Comparison of ENCODE assay signal across 12 cellular contexts in the genomic region with DNA sequence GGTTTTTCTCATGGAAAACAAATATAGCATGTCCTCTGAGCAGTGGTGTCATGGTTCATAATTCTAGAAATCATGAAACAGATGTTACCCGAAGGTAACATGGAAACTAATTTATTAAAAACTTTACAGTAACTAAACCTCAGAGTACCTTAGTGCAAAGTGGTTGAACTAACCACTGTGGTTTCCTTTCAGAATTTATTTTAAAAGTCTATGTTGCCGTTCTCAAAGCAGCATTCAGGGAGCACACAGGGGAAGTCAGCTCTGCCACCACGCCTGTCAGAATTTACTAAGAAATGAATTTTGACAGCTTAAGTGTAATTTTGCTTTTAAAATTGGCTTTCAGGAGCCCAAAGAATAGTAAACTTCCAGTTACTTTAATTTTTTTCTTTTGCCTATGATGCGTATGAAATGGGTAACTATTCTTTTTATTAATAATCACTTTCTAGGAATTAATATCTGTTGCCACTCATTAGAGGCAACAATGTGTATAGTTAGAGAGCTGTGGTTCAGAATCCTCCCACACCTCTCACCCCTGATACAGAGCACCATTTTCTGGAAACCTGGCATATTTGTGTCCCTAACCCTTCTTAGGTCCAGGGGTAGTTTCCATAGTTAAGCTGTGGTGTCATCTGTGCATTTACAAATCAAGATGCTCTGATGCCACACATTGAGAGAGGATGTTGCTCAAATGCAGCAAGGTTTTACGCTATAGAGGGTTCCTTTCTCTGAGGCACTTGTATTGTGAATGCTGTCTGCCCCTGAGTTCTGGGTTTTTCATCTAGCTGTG.
DNase-seq lines count a peak whose midpoint lies in the region; ATAC-seq and TF ChIP-seq lines count a peak whose summit lies in the region.
"Had no signal": no experiment of that assay in that cellular context is flagged by ENCODE, and none has a peak within 500 bp of the region (broad histone marks: within the 10 kb centered on the region; RNA-seq: fewer than 3 reads in every experiment).

No MANE protein-coding gene starts in this region.

- H3K27me3 Mint-ChIP-seq in activated T-cell treated with anti-CD3 and anti-CD28 coated beads, Interleukin-2, amount 50 U/mL, for 4 hours (ENCODE audit: low read depth): no peaks in the 10 kb centered on the region
- H3K27me3 Mint-ChIP-seq in stimulated activated naive B cell treated with anti-CD40 and anti-IgM and Interleukin-4, amounts not matched to agents 10 μg/mL and 1 μg/mL and 100 μg/mL, for 72 hours: no peaks in the 10 kb centered on the region
- H3K27me3 Mint-ChIP-seq in WTC11 (ENCODE audit: low read depth): no peaks in the 10 kb centered on the region
- H3K27me3 Mint-ChIP-seq: brain had no signal

- POLR2A ChIA-PET in WTC11 (lab: Charles Lee): no interaction called here

- peak overlapping the region; percentile 10 for H3K27ac Mint-ChIP-seq in stimulated activated naive B cell treated with anti-CD40 and anti-IgM and Interleukin-4, amounts not matched to agents 10 μg/mL and 1 μg/mL and 100 μg/mL, for 72 hours
- H3K27ac Mint-ChIP-seq in WTC11: no peak overlapping the region

- H3K9me3 Mint-ChIP-seq in activated T-cell treated with anti-CD3 and anti-CD28 coated beads, Interleukin-2, amount 50 U/mL, for 4 hours: peaks cover 8% of the 10 kb centered on the region
- peaks cover 4 to 6% of the 10 kb centered on the region in 2 donors for H3K9me3 Mint-ChIP-seq in stimulated activated naive B cell treated with anti-CD40 and anti-IgM and Interleukin-4, amounts not matched to agents 10 μg/mL and 1 μg/mL and 100 μg/mL, for 72 hours
- H3K9me3 Mint-ChIP-seq in WTC11: peaks cover 6% of the 10 kb centered on the region

- peaks cover 11% of the 10 kb centered on the region for H3K4me1 Mint-ChIP-seq in activated T-cell treated with anti-CD3 and anti-CD28 coated beads, Interleukin-2, amount 50 U/mL, for 4 hours (ENCODE audit: low read depth)
- H3K4me1 Mint-ChIP-seq in stimulated activated naive B cell treated with anti-CD40 and anti-IgM and Interleukin-4, amounts not matched to agents 10 μg/mL and 1 μg/mL and 100 μg/mL, for 72 hours: peaks cover 8 to 17% of the 10 kb centered on the region in 2 donors
- no peaks in the 10 kb centered on the region for H3K4me1 Mint-ChIP-seq in WTC11
- H3K4me1 Mint-ChIP-seq: brain had no signal

- DNase-seq in activated T-cell treated with anti-CD3 and anti-CD28 coated beads, Interleukin-2, amount 50 U/mL, for 4 hours: no peak
- DNase-seq in activated T-cell treated with anti-CD3 and anti-CD28 coated beads for 4 hours (no peak), WTC11 (ENCODE audit: low spot score) (no peak), dermis blood vessel endothelial cell (no peak), NCI-H1436 treated with DMSO at 0.1 percent for 48 hours (lab: John Stamatoyannopoulos, UW) (no peak)
- peak; percentile 18 for DNase-seq in stimulated activated naive B cell treated with anti-CD40 and anti-IgM and Interleukin-4, amounts not matched to agents 10 μg/mL and 1 μg/mL and 100 μg/mL, for 72 hours
- DNase-seq: ACHN, glutamatergic neuron, NCI-H1694 had no signal

- H3K36me3 Mint-ChIP-seq in activated T-cell treated with anti-CD3 and anti-CD28 coated beads, Interleukin-2, amount 50 U/mL, for 4 hours (ENCODE audit: insufficient read depth): peaks cover 57% of the 10 kb centered on the region
- H3K36me3 Mint-ChIP-seq in stimulated activated naive B cell treated with anti-CD40 and anti-IgM and Interleukin-4, amounts not matched to agents 10 μg/mL and 1 μg/mL and 100 μg/mL, for 72 hours: peaks cover 51 to 66% of the 10 kb centered on the region in 2 donors
- peaks cover 27% of the 10 kb centered on the region for H3K36me3 Mint-ChIP-seq in WTC11

- CTCF ChIA-PET in WTC11 (lab: Charles Lee): no interaction called here

- ATAC-seq in activated T-cell treated with anti-CD3 and anti-CD28 coated beads, Interleukin-2, amount 50 U/mL, for 4 hours: peak; percentile 48 to 74
- ATAC-seq in HG02588 (IDR thresholded peaks at IDR 0.05; ENCODE audit: unreplicated experiment): peak; percentile 82
- peak; percentile 86 for ATAC-seq in HG03558 (IDR thresholded peaks at IDR 0.05; ENCODE audit: extremely low read depth, unreplicated experiment)
- ATAC-seq in stimulated activated naive B cell treated with anti-CD40 and anti-IgM and Interleukin-4, amounts not matched to agents 10 μg/mL and 1 μg/mL and 100 μg/mL, for 72 hours (replicated peaks): peak; percentile 85 to 87
- ATAC-seq in WTC11: no peak

- no peak for TF ChIP-seq CTCF in WTC11 (IDR thresholded peaks at IDR 0.05)

- no peak overlapping the region for H3K4me3 Mint-ChIP-seq in activated T-cell treated with anti-CD3 and anti-CD28 coated beads, Interleukin-2, amount 50 U/mL, for 4 hours
- no peak overlapping the region for H3K4me3 Mint-ChIP-seq in stimulated activated naive B cell treated with anti-CD40 and anti-IgM and Interleukin-4, amounts not matched to agents 10 μg/mL and 1 μg/mL and 100 μg/mL, for 72 hours
- no peak overlapping the region for H3K4me3 Mint-ChIP-seq in WTC11
- H3K4me3 Mint-ChIP-seq: brain had no signal

TF ChIP-seq in WTC11, 78 proteins besides CTCF, POLR2A, EP300 and RAD21 (continues in another document):
- TF ChIP-seq, protein P1, sequence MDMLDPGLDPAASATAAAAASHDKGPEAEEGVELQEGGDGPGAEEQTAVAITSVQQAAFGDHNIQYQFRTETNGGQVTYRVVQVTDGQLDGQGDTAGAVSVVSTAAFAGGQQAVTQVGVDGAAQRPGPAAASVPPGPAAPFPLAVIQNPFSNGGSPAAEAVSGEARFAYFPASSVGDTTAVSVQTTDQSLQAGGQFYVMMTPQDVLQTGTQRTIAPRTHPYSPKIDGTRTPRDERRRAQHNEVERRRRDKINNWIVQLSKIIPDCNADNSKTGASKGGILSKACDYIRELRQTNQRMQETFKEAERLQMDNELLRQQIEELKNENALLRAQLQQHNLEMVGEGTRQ (CRISPR knock-in tag; IDR thresholded peaks at IDR 0.05): no peak
- TF ChIP-seq, protein P2, sequence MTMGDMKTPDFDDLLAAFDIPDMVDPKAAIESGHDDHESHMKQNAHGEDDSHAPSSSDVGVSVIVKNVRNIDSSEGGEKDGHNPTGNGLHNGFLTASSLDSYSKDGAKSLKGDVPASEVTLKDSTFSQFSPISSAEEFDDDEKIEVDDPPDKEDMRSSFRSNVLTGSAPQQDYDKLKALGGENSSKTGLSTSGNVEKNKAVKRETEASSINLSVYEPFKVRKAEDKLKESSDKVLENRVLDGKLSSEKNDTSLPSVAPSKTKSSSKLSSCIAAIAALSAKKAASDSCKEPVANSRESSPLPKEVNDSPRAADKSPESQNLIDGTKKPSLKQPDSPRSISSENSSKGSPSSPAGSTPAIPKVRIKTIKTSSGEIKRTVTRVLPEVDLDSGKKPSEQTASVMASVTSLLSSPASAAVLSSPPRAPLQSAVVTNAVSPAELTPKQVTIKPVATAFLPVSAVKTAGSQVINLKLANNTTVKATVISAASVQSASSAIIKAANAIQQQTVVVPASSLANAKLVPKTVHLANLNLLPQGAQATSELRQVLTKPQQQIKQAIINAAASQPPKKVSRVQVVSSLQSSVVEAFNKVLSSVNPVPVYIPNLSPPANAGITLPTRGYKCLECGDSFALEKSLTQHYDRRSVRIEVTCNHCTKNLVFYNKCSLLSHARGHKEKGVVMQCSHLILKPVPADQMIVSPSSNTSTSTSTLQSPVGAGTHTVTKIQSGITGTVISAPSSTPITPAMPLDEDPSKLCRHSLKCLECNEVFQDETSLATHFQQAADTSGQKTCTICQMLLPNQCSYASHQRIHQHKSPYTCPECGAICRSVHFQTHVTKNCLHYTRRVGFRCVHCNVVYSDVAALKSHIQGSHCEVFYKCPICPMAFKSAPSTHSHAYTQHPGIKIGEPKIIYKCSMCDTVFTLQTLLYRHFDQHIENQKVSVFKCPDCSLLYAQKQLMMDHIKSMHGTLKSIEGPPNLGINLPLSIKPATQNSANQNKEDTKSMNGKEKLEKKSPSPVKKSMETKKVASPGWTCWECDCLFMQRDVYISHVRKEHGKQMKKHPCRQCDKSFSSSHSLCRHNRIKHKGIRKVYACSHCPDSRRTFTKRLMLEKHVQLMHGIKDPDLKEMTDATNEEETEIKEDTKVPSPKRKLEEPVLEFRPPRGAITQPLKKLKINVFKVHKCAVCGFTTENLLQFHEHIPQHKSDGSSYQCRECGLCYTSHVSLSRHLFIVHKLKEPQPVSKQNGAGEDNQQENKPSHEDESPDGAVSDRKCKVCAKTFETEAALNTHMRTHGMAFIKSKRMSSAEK (CRISPR knock-in tag; IDR thresholded peaks at IDR 0.05; ENCODE audit: borderline replicate concordance): no peak
- TF ChIP-seq, protein P3, sequence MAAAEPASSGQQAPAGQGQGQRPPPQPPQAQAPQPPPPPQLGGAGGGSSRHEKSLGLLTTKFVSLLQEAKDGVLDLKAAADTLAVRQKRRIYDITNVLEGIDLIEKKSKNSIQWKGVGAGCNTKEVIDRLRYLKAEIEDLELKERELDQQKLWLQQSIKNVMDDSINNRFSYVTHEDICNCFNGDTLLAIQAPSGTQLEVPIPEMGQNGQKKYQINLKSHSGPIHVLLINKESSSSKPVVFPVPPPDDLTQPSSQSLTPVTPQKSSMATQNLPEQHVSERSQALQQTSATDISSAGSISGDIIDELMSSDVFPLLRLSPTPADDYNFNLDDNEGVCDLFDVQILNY (CRISPR knock-in tag; IDR thresholded peaks at IDR 0.05): no peak
- TF ChIP-seq, protein P4, sequence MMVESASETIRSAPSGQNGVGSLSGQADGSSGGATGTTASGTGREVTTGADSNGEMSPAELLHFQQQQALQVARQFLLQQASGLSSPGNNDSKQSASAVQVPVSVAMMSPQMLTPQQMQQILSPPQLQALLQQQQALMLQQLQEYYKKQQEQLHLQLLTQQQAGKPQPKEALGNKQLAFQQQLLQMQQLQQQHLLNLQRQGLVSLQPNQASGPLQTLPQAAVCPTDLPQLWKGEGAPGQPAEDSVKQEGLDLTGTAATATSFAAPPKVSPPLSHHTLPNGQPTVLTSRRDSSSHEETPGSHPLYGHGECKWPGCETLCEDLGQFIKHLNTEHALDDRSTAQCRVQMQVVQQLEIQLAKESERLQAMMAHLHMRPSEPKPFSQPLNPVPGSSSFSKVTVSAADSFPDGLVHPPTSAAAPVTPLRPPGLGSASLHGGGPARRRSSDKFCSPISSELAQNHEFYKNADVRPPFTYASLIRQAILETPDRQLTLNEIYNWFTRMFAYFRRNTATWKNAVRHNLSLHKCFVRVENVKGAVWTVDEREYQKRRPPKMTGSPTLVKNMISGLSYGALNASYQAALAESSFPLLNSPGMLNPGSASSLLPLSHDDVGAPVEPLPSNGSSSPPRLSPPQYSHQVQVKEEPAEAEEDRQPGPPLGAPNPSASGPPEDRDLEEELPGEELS (CRISPR knock-in tag; IDR thresholded peaks at IDR 0.05): no peak
- TF ChIP-seq SP1 (CRISPR knock-in tag; conservative IDR thresholded peaks at IDR 0.05) (no peak), ZNF232 (CRISPR knock-in tag; IDR thresholded peaks at IDR 0.05) (no peak), GABPB1 (CRISPR knock-in tag; IDR thresholded peaks at IDR 0.05) (no peak), GTF2I (CRISPR knock-in tag; conservative IDR thresholded peaks at IDR 0.05) (no peak), ZNF317 (CRISPR knock-in tag; IDR thresholded peaks at IDR 0.05; ENCODE audit: borderline replicate concordance, low read depth) (no peak), ZNF219 (CRISPR knock-in tag; IDR thresholded peaks at IDR 0.05; ENCODE audit: borderline replicate concordance) (no peak), ZNF263 (CRISPR knock-in tag; IDR thresholded peaks at IDR 0.05; ENCODE audit: low read depth) (no peak)
